22 cellular contexts compared by ENCODE assay signal in genomic region chr2:133581027-133581760, GRCh38. TPM values are rescaled to one million over a fixed set of nuclear protein-coding genes. Genes with fewer than 3 reads are reported as not detected.
DNase-seq lines count a peak whose midpoint lies in the region; ATAC-seq and TF ChIP-seq lines count a peak whose summit lies in the region.
"Had no signal": no experiment of that assay in that cellular context is flagged by ENCODE, and none has a peak within 500 bp of the region (broad histone marks: within the 10 kb centered on the region; RNA-seq: fewer than 3 reads in every experiment).

No MANE protein-coding gene starts in this region.

- H3K36me3 Mint-ChIP-seq in MCF 10A (ENCODE audit: insufficient read depth, unreplicated experiment): no peaks in the 10 kb centered on the region
- H3K36me3 Mint-ChIP-seq: activated naive CD4-positive, alpha-beta T cell treated with anti-CD3 and anti-CD28 coated beads, Interleukin-2, amount 50 U/mL, for 24 hours; naive thymus-derived CD8-positive, alpha-beta T cell had no signal

- CTCF ChIA-PET in MCF 10A (lab: Yijun Ruan, JAX): interaction anchor here (0.7 to 1.4 kb wide), 3 partner anchors 20 to 1777 kb away, joined by 3 read pairs; no protein-coding TSS in a partner anchor

- H3K4me1 Mint-ChIP-seq in MCF 10A (ENCODE audit: insufficient read depth, unreplicated experiment): peaks cover 26% of the 10 kb centered on the region
- H3K4me1 Mint-ChIP-seq: activated naive CD4-positive, alpha-beta T cell treated with anti-CD3 and anti-CD28 coated beads, Interleukin-2, amount 50 U/mL, for 24 hours; central memory CD8-positive, alpha-beta T cell; naive thymus-derived CD8-positive, alpha-beta T cell had no signal

- no peaks in the 10 kb centered on the region for H3K9me3 Mint-ChIP-seq in MCF 10A (ENCODE audit: unreplicated experiment)
- H3K9me3 Mint-ChIP-seq: activated naive CD4-positive, alpha-beta T cell treated with anti-CD3 and anti-CD28 coated beads, Interleukin-2, amount 50 U/mL, for 24 hours had no signal

- H3K4me3 Mint-ChIP-seq in MCF 10A (ENCODE audit: unreplicated experiment): no peak overlapping the region
- H3K4me3 Mint-ChIP-seq: activated naive CD4-positive, alpha-beta T cell treated with anti-CD3 and anti-CD28 coated beads, Interleukin-2, amount 50 U/mL, for 24 hours; central memory CD8-positive, alpha-beta T cell; naive thymus-derived CD8-positive, alpha-beta T cell had no signal

- no peaks in the 10 kb centered on the region for H3K27me3 Mint-ChIP-seq in MCF 10A (ENCODE audit: insufficient read depth, unreplicated experiment)
- H3K27me3 Mint-ChIP-seq: activated naive CD4-positive, alpha-beta T cell treated with anti-CD3 and anti-CD28 coated beads, Interleukin-2, amount 50 U/mL, for 24 hours had no signal

- no peak for TF ChIP-seq POLR2A in breast epithelium (IDR thresholded peaks at IDR 0.05)

- peak overlapping the region; percentile 35 for H3K27ac Mint-ChIP-seq in MCF 10A (ENCODE audit: low read depth, unreplicated experiment)
- H3K27ac Mint-ChIP-seq: activated naive CD4-positive, alpha-beta T cell treated with anti-CD3 and anti-CD28 coated beads, Interleukin-2, amount 50 U/mL, for 24 hours; naive thymus-derived CD8-positive, alpha-beta T cell had no signal

- no peak for TF ChIP-seq CTCF in MCF 10A (IDR thresholded peaks at IDR 0.05; ENCODE audit: unreplicated experiment)
- TF ChIP-seq CTCF in breast epithelium (IDR thresholded peaks at IDR 0.05): peak in 1 of 3 donors; percentile 13
- no peak for TF ChIP-seq CTCF in lower lobe of right lung (IDR thresholded peaks at IDR 0.05)

- peak; percentile 70 for ATAC-seq in sciatic nerve
- no peak for ATAC-seq in lower lobe of right lung
- ATAC-seq: naive thymus-derived CD8-positive, alpha-beta T cell; Panc1 had no signal

- no peaks in the 10 kb centered on the region for H3K4me1 ChIP-seq in breast epithelium
- peaks cover 11% of the 10 kb centered on the region for H3K4me1 ChIP-seq in lower lobe of right lung

- H3K9me3 ChIP-seq in breast epithelium (no peaks in the 10 kb centered on the region), lower lobe of right lung (no peaks in the 10 kb centered on the region)
- H3K9me3 ChIP-seq: heart right ventricle, suprapubic skin had no signal

- POLR2A ChIA-PET in MCF 10A (lab: Yijun Ruan, JAX): interaction anchor here (0.7 kb wide), 1 partner anchor 157 kb away, joined by 3 read pairs; no protein-coding TSS in a partner anchor

- DNase-seq in MCF 10A (ENCODE audit: unreplicated experiment) (no peak), breast epithelium (ENCODE audit: low spot score in 2 of 2) (no peak), SHP77 (lab: John Stamatoyannopoulos, UW) (peak; percentile 68 to 87), fibroblast of peridontal ligament (ENCODE audit: extremely low read depth) (peak; percentile 71), sciatic nerve (ENCODE audit: low spot score) (no peak), lower lobe of right lung (no peak), NCI-H146 (lab: John Stamatoyannopoulos, UW) (no peak), MV-4-11 (lab: John Stamatoyannopoulos, UW) (no peak)
- DNase-seq: activated CD8-positive, alpha-beta memory T cell treated with anti-CD3 and anti-CD28 coated beads, Interleukin-2, amount 50 U/mL, for 48 hours; Calu3; heart right ventricle; naive thymus-derived CD8-positive, alpha-beta T cell; NCI-H1930; NCI-H526; retina; stimulated activated CD4-positive, alpha-beta T cell treated with anti-CD3 and anti-CD28 coated beads, Interleukin-1b, Interleukin-23, amount 100 ng/mL, for 48 hours; T-helper 2 cell had no signal

- H3K4me3 ChIP-seq in breast epithelium (no peak overlapping the region), lower lobe of right lung (no peak overlapping the region)
- H3K4me3 ChIP-seq: heart right ventricle, suprapubic skin had no signal

- H3K36me3 ChIP-seq in breast epithelium (no peaks in the 10 kb centered on the region), lower lobe of right lung (no peaks in the 10 kb centered on the region)
- H3K36me3 ChIP-seq: heart right ventricle, suprapubic skin had no signal

- intact Hi-C loops in MCF 10A (cut with micrococcal nuclease) (no loop called here), breast epithelium (cut with DNase I; ENCODE audit: low total_unique reads) (no loop called here), sciatic nerve (cut with DNase I) (no loop called here), lower lobe of right lung (cut with DNase I) (no loop called here)

- H3K27ac ChIP-seq in breast epithelium (peak overlapping the region in 1 of 2 donors; percentile 27), lower lobe of right lung (no peak overlapping the region)
- H3K27ac ChIP-seq: suprapubic skin had no signal

- no peaks in the 10 kb centered on the region for H3K27me3 ChIP-seq in breast epithelium
- no peaks in the 10 kb centered on the region for H3K27me3 ChIP-seq in lower lobe of right lung (ENCODE audit: low read depth)
- H3K27me3 ChIP-seq: heart right ventricle, suprapubic skin had no signal

- no TSS peak for BruUV-seq in MCF 10A (replicated peaks; lab: Mats Ljungman, UMichigan)

RNA-seq across cellular contexts. Expression of gene NCKAP5, which starts 12.9 kb away (rescaled TPM):
- total RNA-seq in MCF 10A (2022) (not detected in 2 replicates), breast epithelium (10 to 100 TPM in 1 of 3 donors, 1 to 10 TPM in 2; 1.1 to 10.5 (median 6.1) TPM), sciatic nerve (10.5 TPM), lower lobe of right lung (34.6 TPM)
- total RNA-seq: HT-29; naive thymus-derived CD8-positive, alpha-beta T cell had no signal

Comparison
In these comparisons a context has a peak if more than half of its experiments do, and no peak if none do; other contexts are left out.
1. DNase-seq: peak in SHP77 (2 of 2) and fibroblast of peridontal ligament (single experiment); none in MCF 10A (single experiment), breast epithelium (0 of 2), sciatic nerve (single experiment), lower lobe of right lung (single experiment), NCI-H146 (single experiment) and MV-4-11 (single experiment).